8 cellular contexts compared by ENCODE assay signal in genomic region chr1:226679853-226680516, GRCh38. TPM values are rescaled to one million over a fixed set of nuclear protein-coding genes. Genes with fewer than 3 reads are reported as not detected.
DNase-seq lines count a peak whose midpoint lies in the region; ATAC-seq and TF ChIP-seq lines count a peak whose summit lies in the region.

No MANE protein-coding gene starts in this region.

- H3K36me3 ChIP-seq in right atrium auricular region = no peaks in the 10 kb centered on the region

- ATAC-seq in GM18498 (IDR thresholded peaks at IDR 0.05; ENCODE audit: unreplicated experiment) (peak; percentile 55), HG03025 (IDR thresholded peaks at IDR 0.05; ENCODE audit: low FRiP score, unreplicated experiment) (peak; percentile 47), GM18858 (IDR thresholded peaks at IDR 0.05; ENCODE audit: unreplicated experiment) (no peak)

- peak overlapping the region; percentile 84 to 96 for H3K27ac ChIP-seq in right atrium auricular region

- no peaks in the 10 kb centered on the region for H3K27me3 Mint-ChIP-seq in type B pancreatic cell

- H3K4me1 Mint-ChIP-seq in type B pancreatic cell (ENCODE audit: unreplicated experiment) = peaks cover 50% of the 10 kb centered on the region

- peak overlapping the region; percentile 96 for H3K27ac Mint-ChIP-seq in type B pancreatic cell

- H3K4me3 Mint-ChIP-seq in type B pancreatic cell = peak overlapping the region; percentile 84

- H3K9me3 Mint-ChIP-seq in type B pancreatic cell = no peaks in the 10 kb centered on the region

- H3K27me3 ChIP-seq in right atrium auricular region = no peaks in the 10 kb centered on the region

- no peaks in the 10 kb centered on the region for H3K9me3 ChIP-seq in right atrium auricular region

- DNase-seq in T-helper 1 cell = peak; percentile 57 to 78 (median 75)
- DNase-seq in amygdala (lab: John Stamatoyannopoulos, UW) = peak in 48 of 56 donors; percentile 27 to 83 (median 67)
- DNase-seq in right atrium auricular region (ENCODE audit: low spot score) = peak; percentile 94
- DNase-seq in posterior vena cava (ENCODE audit: low spot score) = peak; percentile 95
- DNase-seq in type B pancreatic cell (ENCODE audit: extremely low spot score, unreplicated experiment) = peak; percentile 81

- intact Hi-C loops in posterior vena cava (cut with DNase I) = no loop called here

- peaks cover 0 to 98% of the 10 kb centered on the region in 2 donors for H3K4me1 ChIP-seq in right atrium auricular region

- peaks cover 9% of the 10 kb centered on the region for H3K36me3 Mint-ChIP-seq in type B pancreatic cell

- peak in 1 of 2 donors; percentile 9 for TF ChIP-seq CTCF in right atrium auricular region (IDR thresholded peaks at IDR 0.05)
- no peak for TF ChIP-seq CTCF in type B pancreatic cell (conservative IDR thresholded peaks at IDR 0.05)

- peak overlapping the region; percentile 27 to 47 for H3K4me3 ChIP-seq in right atrium auricular region

RNA-seq across cellular contexts. Expression of gene ITPKB, which starts 59.1 kb away (rescaled TPM):
- total RNA-seq in right atrium auricular region (10 to 100 TPM; 10.8 to 11.0 TPM), posterior vena cava (10 to 100 TPM; 22.4 to 24.4 TPM), type B pancreatic cell (ENCODE audit: low replicate concordance) (24.5 and 31.4 TPM in 2 replicates)
